In the genomic region with DNA sequence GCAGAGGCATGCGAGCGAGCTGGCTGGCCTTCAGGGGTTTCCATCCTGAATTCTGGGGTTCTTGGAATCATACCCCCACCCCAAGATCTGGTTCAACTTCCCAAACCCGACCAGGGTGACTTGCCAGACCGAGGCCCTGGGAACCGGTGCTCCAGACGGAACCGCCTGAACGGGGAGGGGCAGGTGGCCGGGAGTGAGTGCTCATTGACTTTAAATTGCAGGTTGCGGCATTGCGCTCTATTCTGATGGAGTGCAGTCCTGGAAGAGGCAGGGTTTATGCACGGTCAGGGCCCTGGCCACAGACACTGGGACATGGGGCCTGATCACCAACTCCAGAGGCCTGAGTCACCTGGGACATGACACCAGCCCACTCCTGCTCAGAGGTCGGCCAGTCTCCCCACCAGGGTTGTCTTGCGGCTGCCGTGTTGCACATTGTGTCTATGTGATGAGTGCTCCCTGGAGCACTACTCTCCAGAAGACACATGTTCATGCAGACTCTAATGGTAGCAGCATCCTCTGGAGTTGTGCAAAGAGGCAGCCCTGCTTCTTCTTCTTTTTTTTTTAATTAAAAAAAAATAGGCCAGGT, we compare ENCODE assay signal across 23 cellular contexts. TPM values are rescaled to one million over a fixed set of nuclear protein-coding genes. Genes with fewer than 3 reads are reported as not detected.
DNase-seq lines count a peak whose midpoint lies in the region; FAIRE-seq and TF ChIP-seq lines count a peak whose summit lies in the region.
"Had no signal": no experiment of that assay in that cellular context is flagged by ENCODE, and none has a peak within 500 bp of the region (broad histone marks: within the 10 kb centered on the region; RNA-seq: fewer than 3 reads in every experiment).

No MANE protein-coding gene starts in this region.

- H3K36me3 Mint-ChIP-seq in H9 (ENCODE audit: insufficient read depth in 1 of 3, low read depth in 3 of 3) (peaks cover 0 to 4% (median 0%) of the 10 kb centered on the region in 3 experiments; a peak in 1 of 7 replicates), astrocyte (ENCODE audit: low read depth, unreplicated experiment) (no peaks in the 10 kb centered on the region), MCF 10A (ENCODE audit: insufficient read depth, unreplicated experiment) (no peaks in the 10 kb centered on the region)
- H3K36me3 Mint-ChIP-seq: CD4-positive, CD25-positive, alpha-beta regulatory T cell; mesothelial cell of epicardium; naive thymus-derived CD8-positive, alpha-beta T cell had no signal

- no CpG with 5 or more reads among the region's 15 CpGs for WGBS in H9 (ENCODE audit: extremely low coverage, insufficient read length, low lambda C conversion rate)

- H2BK15ac ChIP-seq in H9 (ENCODE audit: low read depth, low read length) = no peak overlapping the region

- peak overlapping the region; percentile 47 for H3K27ac ChIP-seq in A673 (ENCODE audit: low read depth, low read length, poor library complexity, severe bottlenecking)
- peak overlapping the region; percentile 47 for H3K27ac ChIP-seq in H9 (ENCODE audit: insufficient read length, low read depth, low read length)
- no peak overlapping the region for H3K27ac ChIP-seq in astrocyte (ENCODE audit: low read depth, low read length)
- H3K27ac ChIP-seq: breast epithelium, Peyer's patch had no signal

- H3K4me3 ChIP-seq in A673 (ENCODE audit: low read depth, low read length, poor library complexity, severe bottlenecking) = no peak overlapping the region
- H3K4me3 ChIP-seq in astrocyte (ENCODE audit: insufficient read depth, low read depth, low read length) = no peak overlapping the region
- H3K4me3 ChIP-seq: breast epithelium, GM12878, Peyer's patch had no signal

- POLR2A ChIA-PET in A673 (lab: Charles Lee; ENCODE audit: low non-redundant PET) = no interaction called here
- POLR2A ChIA-PET in MCF 10A (lab: Yijun Ruan, JAX) = interaction anchor here (0.7 to 8.8 kb wide), 4 partner anchors 12 to 1109 kb away, joined by 3 to 143 read pairs (median 4); no protein-coding TSS in a partner anchor

- H3K4me2 ChIP-seq in H9 (ENCODE audit: insufficient read depth, insufficient read length, low read length) = no peak overlapping the region
- H3K4me2 ChIP-seq in astrocyte (ENCODE audit: low read length) = no peak overlapping the region

- H4K5ac ChIP-seq in H9 (ENCODE audit: insufficient read length, low read depth, low read length) = no peak overlapping the region

- H3K27me3 Mint-ChIP-seq in H9 (ENCODE audit: low read depth) (peaks cover 4% of the 10 kb centered on the region), astrocyte (ENCODE audit: low read depth, unreplicated experiment) (no peaks in the 10 kb centered on the region), MCF 10A (ENCODE audit: insufficient read depth, unreplicated experiment) (no peaks in the 10 kb centered on the region)
- H3K27me3 Mint-ChIP-seq: CD4-positive, CD25-positive, alpha-beta regulatory T cell; naive thymus-derived CD8-positive, alpha-beta T cell had no signal

- DNase-seq in A673 (ENCODE audit: low spot score) = no peak
- DNase-seq in H9 = no peak
- DNase-seq in astrocyte (ENCODE audit: low read depth) = no peak
- peak; percentile 84 for DNase-seq in islet precursor cell
- DNase-seq in MCF 10A (ENCODE audit: unreplicated experiment) = no peak
- DNase-seq in NCI-H1048 (lab: John Stamatoyannopoulos, UW) = no peak
- no peak for DNase-seq in activated effector memory CD4-positive, alpha-beta T cell treated with anti-CD3 and anti-CD28 coated beads, Interleukin-2, amount 50 U/mL, for 16 hours
- no peak for DNase-seq in AG08396 (ENCODE audit: low spot score)
- DNase-seq: activated CD4-positive, alpha-beta T cell treated with anti-CD3 and anti-CD28 coated beads, Interleukin-2, amount 50 U/mL, for 1 hour; CD4-positive, CD25-positive, alpha-beta regulatory T cell; DMS53; HFFc6; naive thymus-derived CD8-positive, alpha-beta T cell; NCI-H1105 treated with DMSO at 0.1 percent for 48 hours; NCI-H2081 treated with DMSO at 0.1 percent for 48 hours; Peyer's patch; posterior cingulate gyrus had no signal

- TF ChIP-seq CTCF in A673 (conservative IDR thresholded peaks at IDR 0.05; ENCODE audit: low read depth, low read length) (no peak), H9 (conservative IDR thresholded peaks at IDR 0.05) (no peak), astrocyte (IDR thresholded peaks at IDR 0.05; ENCODE audit: insufficient read depth, low read depth, low read length) (no peak), MCF 10A (IDR thresholded peaks at IDR 0.05; ENCODE audit: unreplicated experiment) (no peak)

- FAIRE-seq in astrocyte (lab: Jason Lieb, UNC) = no peak
- FAIRE-seq: GM12878, HTR-8/SVneo, urothelium cell line had no signal

- no peak overlapping the region for H2AK5ac ChIP-seq in H9 (ENCODE audit: insufficient read length, low read length)

- CTCF ChIA-PET in A673 (lab: Charles Lee) (no interaction called here), MCF 10A (lab: Yijun Ruan, JAX) (interaction anchor here (0.6 kb wide), 1 partner anchor 11 kb away, joined by 4 read pairs; no protein-coding TSS in a partner anchor)

- no peak overlapping the region for H2BK20ac ChIP-seq in H9 (ENCODE audit: low read depth, low read length, poor library complexity, severe bottlenecking)

- no peak overlapping the region for H2BK12ac ChIP-seq in H9 (ENCODE audit: insufficient read length, low read depth, low read length)

- H3K4ac ChIP-seq in H9 (ENCODE audit: low read depth, low read length) = no peak overlapping the region

- peak overlapping the region; percentile 2 for H3K18ac ChIP-seq in H9 (ENCODE audit: insufficient read length, low read depth, low read length)

- H3K27me3 ChIP-seq in A673 (replicated peaks; ENCODE audit: insufficient read depth, low read depth, low read length, poor library complexity) = no peaks in the 10 kb centered on the region
- no peaks in the 10 kb centered on the region for H3K27me3 ChIP-seq in H9 (ENCODE audit: insufficient read depth, low read length)
- H3K27me3 ChIP-seq in astrocyte (ENCODE audit: insufficient read depth, low read length) = peaks cover 4% of the 10 kb centered on the region
- H3K27me3 ChIP-seq: breast epithelium, Peyer's patch had no signal

- H3K9me3 ChIP-seq in A673 (ENCODE audit: low read depth, low read length, poor library complexity, severe bottlenecking) (no peaks in the 10 kb centered on the region), H9 (ENCODE audit: control insufficient read depth, low read depth, low read length) (no peaks in the 10 kb centered on the region), astrocyte (ENCODE audit: insufficient read depth, low read depth, low read length) (no peaks in the 10 kb centered on the region)
- H3K9me3 ChIP-seq: breast epithelium, Peyer's patch had no signal

- H3T11ph ChIP-seq in H9 (ENCODE audit: low read length) = no peak overlapping the region

- H3K9me3 Mint-ChIP-seq in H9 (no peaks in the 10 kb centered on the region), astrocyte (ENCODE audit: unreplicated experiment) (no peaks in the 10 kb centered on the region), MCF 10A (ENCODE audit: unreplicated experiment) (no peaks in the 10 kb centered on the region)
- H3K9me3 Mint-ChIP-seq: CD4-positive, CD25-positive, alpha-beta regulatory T cell; HFFc6; mesothelial cell of epicardium; naive thymus-derived CD8-positive, alpha-beta T cell; T-helper 1 cell treated with Interleukin-12 subunit alpha and Interleukin-12 subunit beta and Interleukin-4 antibody, amounts not matched to agents 30 μg/mL and 1 μg/mL, for 36 hours had no signal

- intact Hi-C loops in A673 (cut with micrococcal nuclease; ENCODE audit: unreplicated experiment) (no loop called here), MCF 10A (cut with micrococcal nuclease) (no loop called here)

- no peaks in the 10 kb centered on the region for H3K36me3 ChIP-seq in A673 (ENCODE audit: insufficient read depth, low read length, poor library complexity, severe bottlenecking)
- no peaks in the 10 kb centered on the region for H3K36me3 ChIP-seq in astrocyte (ENCODE audit: insufficient read depth, low read length)
- H3K36me3 ChIP-seq: breast epithelium, Peyer's patch had no signal

- no peak overlapping the region for H4K8ac ChIP-seq in H9 (replicated peaks; ENCODE audit: insufficient read length, low read depth, low read length)

- no peak overlapping the region for H2BK120ac ChIP-seq in H9 (ENCODE audit: low read depth, low read length, poor library complexity, severe bottlenecking)

- H3K4me3 Mint-ChIP-seq in H9 (peak overlapping the region; percentile 41 to 60; a peak in 3 of 5 replicates), astrocyte (ENCODE audit: unreplicated experiment) (no peak overlapping the region), MCF 10A (ENCODE audit: unreplicated experiment) (no peak overlapping the region)
- H3K4me3 Mint-ChIP-seq: CD4-positive, CD25-positive, alpha-beta regulatory T cell; HFFc6; mesothelial cell of epicardium; T-helper 1 cell treated with Interleukin-12 subunit alpha and Interleukin-12 subunit beta and Interleukin-4 antibody, amounts not matched to agents 30 μg/mL and 1 μg/mL, for 36 hours had no signal

- H3K4me1 ChIP-seq in A673 (ENCODE audit: insufficient read depth, low read length, poor library complexity, severe bottlenecking) = peaks cover 16% of the 10 kb centered on the region
- peaks cover 14% of the 10 kb centered on the region for H3K4me1 ChIP-seq in H9 (ENCODE audit: insufficient read depth, low read length)
- H3K4me1 ChIP-seq in astrocyte (ENCODE audit: insufficient read depth, low read length) = peaks cover 5% of the 10 kb centered on the region
- H3K4me1 ChIP-seq: breast epithelium had no signal

- H2BK5ac ChIP-seq in H9 (ENCODE audit: insufficient read length, low read length) = no peak overlapping the region

- H3K56ac ChIP-seq in H9 (ENCODE audit: insufficient read length, low read depth, low read length) = no peak overlapping the region

- no peaks in the 10 kb centered on the region for H3K79me1 ChIP-seq in H9 (ENCODE audit: insufficient read depth, low read depth, low read length, poor library complexity, severe bottlenecking)

- H4K91ac ChIP-seq in H9 (ENCODE audit: insufficient read length, low read depth, low read length) = no peak overlapping the region

- peaks cover 48 to 55% of the 10 kb centered on the region in 2 experiments for H3K4me1 Mint-ChIP-seq in H9
- peaks cover 22% of the 10 kb centered on the region for H3K4me1 Mint-ChIP-seq in astrocyte (ENCODE audit: low read depth, unreplicated experiment)
- H3K4me1 Mint-ChIP-seq in MCF 10A (ENCODE audit: insufficient read depth, unreplicated experiment) = peaks cover 29% of the 10 kb centered on the region

- no peaks in the 10 kb centered on the region for H3K79me2 ChIP-seq in H9 (ENCODE audit: insufficient read depth, low read length)
- H3K79me2 ChIP-seq in astrocyte (ENCODE audit: insufficient read depth, low read length) = no peaks in the 10 kb centered on the region

- H2AFZ ChIP-seq in H9 (ENCODE audit: low read length) (no peak overlapping the region), astrocyte (ENCODE audit: low read depth, low read length) (no peak overlapping the region)

- no peak overlapping the region for H3K23ac ChIP-seq in H9 (ENCODE audit: insufficient read length, low read depth, low read length)

- H3K9ac ChIP-seq in H9 (ENCODE audit: extremely low read depth, insufficient read length, low read length) (no peak overlapping the region), astrocyte (ENCODE audit: low read length) (no peak overlapping the region)

- BruUV-seq in A673 (replicated peaks; lab: Mats Ljungman, UMichigan) (no TSS peak), MCF 10A (replicated peaks; lab: Mats Ljungman, UMichigan) (no TSS peak)

- peak overlapping the region; percentile 39; the same call in 1 of the 2 replicates for H3K14ac ChIP-seq in H9 (ENCODE audit: insufficient read depth, low read length)

- H3K23me2 ChIP-seq in H9 (ENCODE audit: insufficient read length, low read depth, low read length, poor library complexity, severe bottlenecking) = peaks cover 3% of the 10 kb centered on the region

- H4K20me1 ChIP-seq in H9 (ENCODE audit: control insufficient read depth, insufficient read depth, insufficient read length) (no peaks in the 10 kb centered on the region), astrocyte (ENCODE audit: insufficient read depth, low read length) (no peaks in the 10 kb centered on the region)

- peak overlapping the region; percentile 96 to 99 (median 96) for H3K27ac Mint-ChIP-seq in H9
- H3K27ac Mint-ChIP-seq in astrocyte (ENCODE audit: unreplicated experiment) = peak overlapping the region; percentile 62
- H3K27ac Mint-ChIP-seq in MCF 10A (ENCODE audit: low read depth, unreplicated experiment) = no peak overlapping the region
- H3K27ac Mint-ChIP-seq: HFFc6; mesothelial cell of epicardium; T-helper 1 cell treated with Interleukin-12 subunit alpha and Interleukin-12 subunit beta and Interleukin-4 antibody, amounts not matched to agents 30 μg/mL and 1 μg/mL, for 36 hours had no signal

RNA-seq across cellular contexts. Expression of gene DDIT4, which starts 5.8 kb away (rescaled TPM):
- total RNA-seq in A673 (2021) (20.7 and 39.6 TPM in 2 replicates), H9 (2021) (82.9 and 84.0 TPM in 2 replicates), astrocyte (244 and 313 TPM in 2 replicates), MCF 10A (2022) (698 and 872 TPM in 2 replicates)

RNA-seq across cellular contexts. Expression of gene ASCC1, which starts 51.8 kb away (rescaled TPM):
- total RNA-seq in A673 (2021) (40.2 and 43.1 TPM in 2 replicates), H9 (2021) (36.9 and 41.2 TPM in 2 replicates), astrocyte (32.5 and 33.9 TPM in 2 replicates), MCF 10A (2022) (26.3 and 31.6 TPM in 2 replicates)

RNA-seq across cellular contexts. Expression of gene ANAPC16, which starts 52.1 kb away (rescaled TPM):
- total RNA-seq in A673 (2021) = 57.6 and 62.5 TPM in 2 replicates
- total RNA-seq in H9 (2021) = 66.6 and 73.8 TPM in 2 replicates
- 44.2 and 47.3 TPM in 2 replicates for total RNA-seq in astrocyte
- total RNA-seq in MCF 10A (2022) = 97.0 and 110 TPM in 2 replicates

Comparison
In these comparisons a context has a peak if more than half of its experiments do, and no peak if none do; other contexts are left out.
1. H3K4me3 Mint-ChIP-seq: peak in H9 (2 of 2); none in astrocyte (single experiment) and MCF 10A (single experiment).